8 cellular contexts compared by ENCODE assay signal in genomic region chr16:10514369-10515055, GRCh38.
DNase-seq lines count a peak whose midpoint lies in the region; ATAC-seq, FAIRE-seq and TF ChIP-seq lines count a peak whose summit lies in the region.

No MANE protein-coding gene starts in this region.

- H3K27ac ChIP-seq in Peyer's patch (no peak overlapping the region), left ventricle myocardium inferior (replicated peaks) (peak overlapping the region; percentile 39)

- no peak for ATAC-seq in GM18861 (IDR thresholded peaks at IDR 0.05; ENCODE audit: unreplicated experiment)

- no peaks in the 10 kb centered on the region for H3K9me3 ChIP-seq in Peyer's patch
- no peaks in the 10 kb centered on the region for H3K9me3 ChIP-seq in adipocyte (ENCODE audit: control insufficient read depth, low read length)
- H3K9me3 ChIP-seq in left ventricle myocardium inferior (replicated peaks), result peaks cover 10% of the 10 kb centered on the region

- FAIRE-seq in D721Med (lab: Jason Lieb, UNC) (no peak), HTR-8/SVneo (lab: Jason Lieb, UNC) (no peak)

- H3K9ac ChIP-seq in adipocyte (ENCODE audit: low read length), result peak overlapping the region; percentile 3

- H3K27me3 ChIP-seq in Peyer's patch, result no peaks in the 10 kb centered on the region
- H3K27me3 ChIP-seq in adipocyte (replicated peaks; ENCODE audit: control insufficient read depth, insufficient read depth, low read length), result no peaks in the 10 kb centered on the region
- H3K27me3 ChIP-seq in left ventricle myocardium inferior (ENCODE audit: low read depth), result no peaks in the 10 kb centered on the region

- no peak for DNase-seq in D721Med (ENCODE audit: insufficient read length, low spot score)
- peak; percentile 45 for DNase-seq in HTR-8/SVneo (ENCODE audit: insufficient read length, low spot score)
- peak in 2 of 3 donors; percentile 34 to 68 for DNase-seq in Peyer's patch
- peak; percentile 91 for DNase-seq in adipocyte (ENCODE audit: low read depth)
- no peak for DNase-seq in left ventricle myocardium inferior
- peak; percentile 24 for DNase-seq in skeletal muscle cell (ENCODE audit: low read depth)
- no peak for DNase-seq in GOT3 (lab: John Stamatoyannopoulos, UW)

- intact Hi-C loops in left ventricle myocardium inferior (cut with micrococcal nuclease), result loop anchor here (5.0 kb wide), 2 partner anchors 202 to 223 kb away; no protein-coding TSS in a partner anchor

- TF ChIP-seq CTCF in D721Med (IDR thresholded peaks at IDR 0.05; ENCODE audit: insufficient read depth, missing control alignments) (peak; percentile 48), Peyer's patch (IDR thresholded peaks at IDR 0.05) (peak; percentile 38 to 73 (median 66)), left ventricle myocardium inferior (IDR thresholded peaks at IDR 0.05; ENCODE audit: borderline replicate concordance) (peak; percentile 74)

- H3K4me3 ChIP-seq in Peyer's patch (no peak overlapping the region), adipocyte (ENCODE audit: low read length) (peak overlapping the region; percentile 19), left ventricle myocardium inferior (no peak overlapping the region), skeletal muscle cell (ENCODE audit: low read depth, low read length) (no peak overlapping the region)

- TF ChIP-seq POLR2A in Peyer's patch (IDR thresholded peaks at IDR 0.05), result no peak

- H3K4me1 ChIP-seq in Peyer's patch (no peaks in the 10 kb centered on the region), adipocyte (ENCODE audit: control insufficient read depth, insufficient read depth, low read length) (peaks cover 15% of the 10 kb centered on the region), left ventricle myocardium inferior (peaks cover 24% of the 10 kb centered on the region)

- H3K36me3 ChIP-seq in Peyer's patch (no peaks in the 10 kb centered on the region), adipocyte (ENCODE audit: control insufficient read depth, insufficient read depth, low read length, severe bottlenecking) (no peaks in the 10 kb centered on the region), left ventricle myocardium inferior (no peaks in the 10 kb centered on the region)

Comparison
In these comparisons a context has a peak if more than half of its experiments do, and no peak if none do; other contexts are left out.
1. DNase-seq: peak in HTR-8/SVneo (single experiment), Peyer's patch (2 of 3), adipocyte (single experiment) and skeletal muscle cell (single experiment); none in D721Med (single experiment), left ventricle myocardium inferior (single experiment) and GOT3 (single experiment).
2. Peak in every context shown above with its lines, with median percentiles within 50 percentile points of each other: CTCF ChIP-seq.